11 cellular contexts compared by ENCODE assay signal in genomic region chr1:232943679-232944252, GRCh38. TPM values are rescaled to one million over a fixed set of nuclear protein-coding genes. Genes with fewer than 3 reads are reported as not detected.
DNase-seq lines count a peak whose midpoint lies in the region; ATAC-seq, FAIRE-seq and TF ChIP-seq lines count a peak whose summit lies in the region.
"Had no signal": no experiment of that assay in that cellular context is flagged by ENCODE, and none has a peak within 500 bp of the region (broad histone marks: within the 10 kb centered on the region; RNA-seq: fewer than 3 reads in every experiment).

No MANE protein-coding gene starts in this region.

- peak overlapping the region in 1 of 8 donors; percentile 53 for H3K4me3 Mint-ChIP-seq in naive B cell

- no peak for TF ChIP-seq CTCF in MM.1S (IDR thresholded peaks at IDR 0.05; ENCODE audit: low read length)

- no peaks in the 10 kb centered on the region for H3K9me2 ChIP-seq in MM.1S (replicated peaks; ENCODE audit: insufficient read depth, low read length)
- H3K9me2 ChIP-seq: SK-N-SH had no signal

- H3K4me2 ChIP-seq in MM.1S (ENCODE audit: low read depth, low read length): no peak overlapping the region
- H3K4me2 ChIP-seq: SK-N-SH had no signal

- H3K4me1 Mint-ChIP-seq in naive B cell: peaks cover 0 to 13% (median 0%) of the 10 kb centered on the region in 3 donors

- no peak overlapping the region for H3K9ac ChIP-seq in MM.1S (ENCODE audit: low read length)
- H3K9ac ChIP-seq: SK-N-SH had no signal

- no peaks in the 10 kb centered on the region for H3F3A ChIP-seq in MM.1S (ENCODE audit: insufficient read depth, low read length)

- H3K27ac Mint-ChIP-seq in naive B cell: peak overlapping the region in 1 of 6 donors; percentile 47

- ATAC-seq in GM18499 (IDR thresholded peaks at IDR 0.05; ENCODE audit: insufficient read depth, unreplicated experiment) (peak; percentile 39), GM21529 (IDR thresholded peaks at IDR 0.05; ENCODE audit: unreplicated experiment) (peak; percentile 61), naive B cell (ENCODE audit: low read depth in 2 of 2) (peak; percentile 21 to 34)
- ATAC-seq: right cardiac atrium had no signal

- H3K36me3 ChIP-seq in MM.1S (replicated peaks; ENCODE audit: insufficient read depth, low read length): no peaks in the 10 kb centered on the region

- H3K27ac ChIP-seq in MM.1S (ENCODE audit: low read length): no peak overlapping the region

- no peak for FAIRE-seq in GM19239 (lab: Jason Lieb, UNC)

- H4K20me1 ChIP-seq in MM.1S (ENCODE audit: insufficient read depth, low read length): no peaks in the 10 kb centered on the region

- H3K27me3 Mint-ChIP-seq in naive B cell: peaks cover 11 to 16% (median 14%) of the 10 kb centered on the region in 3 donors

- H3K79me2 ChIP-seq in MM.1S (ENCODE audit: low read length): no peaks in the 10 kb centered on the region

- no peaks in the 10 kb centered on the region for H3K27me3 ChIP-seq in MM.1S (replicated peaks; ENCODE audit: insufficient read depth, low read length)

- H3K9me3 ChIP-seq in MM.1S (replicated peaks; ENCODE audit: insufficient read depth, low read length): no peaks in the 10 kb centered on the region
- H3K9me3 ChIP-seq: SK-N-SH had no signal

- H3K4me3 ChIP-seq in MM.1S (ENCODE audit: low read length): no peak overlapping the region

- no peak overlapping the region for H2AFZ ChIP-seq in MM.1S (ENCODE audit: low read length)

- DNase-seq in RPMI8226 (peak; percentile 16), naive B cell (no peak), GM19239 (ENCODE audit: insufficient read length, low spot score) (no peak), MM.1S (no peak), superior temporal gyrus (ENCODE audit: extremely low spot score) (no peak), iPS-NIHi7 (ENCODE audit: extremely low spot score) (no peak)
- DNase-seq: NCI-H226, right cardiac atrium, SK-N-SH had no signal

- peaks cover 0 to 5% (median 2%) of the 10 kb centered on the region in 7 donors for H3K9me3 Mint-ChIP-seq in naive B cell

- H3K36me3 Mint-ChIP-seq in naive B cell: peaks cover 0 to 8% of the 10 kb centered on the region in 2 donors

- 0 out of 2 replicates have a peak, but pooled peaks cover 2% of the 10 kb centered on the region for H3K4me1 ChIP-seq in MM.1S (ENCODE audit: low read length)

RNA-seq across cellular contexts. Expression of gene NTPCR, which starts 6.6 kb away (rescaled TPM):
- polyA plus RNA-seq in naive B cell (ENCODE audit: low read depth in 6 of 6): 10 to 100 TPM; 27.4 to 58.2 (median 51.0) TPM
